24 cellular contexts compared by ENCODE assay signal in the genomic region with DNA sequence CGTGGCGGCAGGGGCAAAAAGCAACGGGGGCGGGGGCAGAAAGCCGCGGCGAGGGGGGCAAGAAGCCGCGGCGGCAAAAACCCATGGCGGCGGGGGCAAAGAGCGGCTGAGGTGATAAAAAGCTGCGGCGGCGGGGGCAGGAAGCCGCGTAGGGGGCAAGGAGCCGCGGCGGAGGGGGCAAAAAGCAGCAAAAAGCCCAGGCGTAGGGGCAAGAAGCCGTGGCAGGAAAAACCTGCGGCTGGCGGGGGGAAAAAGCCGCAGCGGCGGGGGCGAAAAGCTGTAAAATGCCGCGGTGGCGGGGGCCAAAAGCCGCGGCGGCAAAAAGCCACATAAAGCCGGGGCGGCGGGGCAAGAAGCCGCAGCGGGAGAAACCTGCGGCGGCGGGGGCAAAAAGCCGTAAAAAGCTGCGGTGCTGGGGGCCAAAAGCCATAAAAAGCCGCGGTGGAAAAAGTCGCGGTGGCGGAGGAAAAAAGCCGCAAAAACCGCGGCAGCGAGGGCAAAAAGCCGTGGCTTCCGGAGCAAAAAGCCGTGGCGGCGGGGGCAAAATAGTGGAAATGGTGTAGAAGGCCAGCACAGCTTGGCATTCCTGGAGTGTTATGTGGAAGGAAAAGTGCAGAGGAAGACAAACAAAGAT.
"Had no signal": no experiment of that assay in that cellular context is flagged by ENCODE, and none has a peak within 500 bp of the region (broad histone marks: within the 10 kb centered on the region; RNA-seq: fewer than 3 reads in every experiment).

No MANE protein-coding gene starts in this region.

- ATAC-seq: left cardiac atrium; left lobe of liver; lower lobe of right lung; natural killer cell treated with Interleukin-12 subunit alpha and Interleukin-12 subunit beta and Interleukin-15 and Interleukin-18, amount 100 ng/mL, for 72 hours; sciatic nerve; stimulated activated effector memory CD8-positive, alpha-beta T cell treated with anti-CD3 and anti-CD28 coated beads, Interleukin-12 subunit alpha, Interleukin-12 subunit beta, amount 100 ng/mL, for 72 hours; upper lobe of right lung had no signal

- H3K4me3 ChIP-seq: lower lobe of right lung, ovary, right atrium auricular region, skin epidermis, suprapubic skin, thoracic aorta, tibial artery, upper lobe of right lung, uterus had no signal

- H3K27ac ChIP-seq: lower lobe of right lung, ovary, right atrium auricular region, skin epidermis, suprapubic skin, thoracic aorta, tibial artery, upper lobe of right lung, uterus had no signal

- DNase-seq: hippocampal formation; kidney glomerular epithelial cell; left cardiac atrium; lower lobe of right lung; mammary epithelial cell; mesenchymal stem cell; naive B cell; ovary; stimulated activated CD4-positive, alpha-beta T cell treated with anti-CD3 and anti-CD28 coated beads, Interleukin-4, amount 100 ng/mL, for 24 hours; stimulated activated naive CD4-positive, alpha-beta T cell; tibial artery; trophoblast cell; upper lobe of right lung; uterus had no signal

- H3K4me3 Mint-ChIP-seq: naive B cell; natural killer cell treated with Interleukin-12 subunit alpha and Interleukin-12 subunit beta and Interleukin-15 and Interleukin-18, amount 100 ng/mL, for 72 hours; stimulated activated effector memory CD8-positive, alpha-beta T cell treated with anti-CD3 and anti-CD28 coated beads, Interleukin-12 subunit alpha, Interleukin-12 subunit beta, amount 100 ng/mL, for 72 hours; stimulated activated naive CD8-positive, alpha-beta T cell treated with anti-CD3 and anti-CD28 coated beads, Interleukin-15, Interleukin-2, amounts not matched to agents 100 ng/mL and 50 ng/mL, for 24 hours had no signal

- H3K27me3 Mint-ChIP-seq: naive B cell; natural killer cell treated with Interleukin-12 subunit alpha and Interleukin-12 subunit beta and Interleukin-15 and Interleukin-18, amount 100 ng/mL, for 72 hours; progenitor cell of endocrine pancreas had no signal

- H3K4me1 Mint-ChIP-seq: naive B cell; stimulated activated effector memory CD8-positive, alpha-beta T cell treated with anti-CD3 and anti-CD28 coated beads, Interleukin-12 subunit alpha, Interleukin-12 subunit beta, amount 100 ng/mL, for 72 hours had no signal

- H3K27me3 ChIP-seq: ovary, suprapubic skin, tibial artery, upper lobe of right lung, uterus had no signal

- H3K9me3 ChIP-seq: lower lobe of right lung, thoracic aorta, upper lobe of right lung had no signal

- H3K4me1 ChIP-seq: lower lobe of right lung, right atrium auricular region, suprapubic skin, tibial artery, upper lobe of right lung, uterus had no signal

- H3K36me3 Mint-ChIP-seq: stimulated activated effector memory CD8-positive, alpha-beta T cell treated with anti-CD3 and anti-CD28 coated beads, Interleukin-12 subunit alpha, Interleukin-12 subunit beta, amount 100 ng/mL, for 72 hours had no signal

- H3K36me3 ChIP-seq: lower lobe of right lung, ovary, right atrium auricular region, suprapubic skin, thoracic aorta, tibial artery, upper lobe of right lung, uterus had no signal

- H3K27ac Mint-ChIP-seq: naive B cell; natural killer cell treated with Interleukin-12 subunit alpha and Interleukin-12 subunit beta and Interleukin-15 and Interleukin-18, amount 100 ng/mL, for 72 hours; progenitor cell of endocrine pancreas; stimulated activated effector memory CD8-positive, alpha-beta T cell treated with anti-CD3 and anti-CD28 coated beads, Interleukin-12 subunit alpha, Interleukin-12 subunit beta, amount 100 ng/mL, for 72 hours; stimulated activated naive CD8-positive, alpha-beta T cell treated with anti-CD3 and anti-CD28 coated beads, Interleukin-15, Interleukin-2, amounts not matched to agents 100 ng/mL and 50 ng/mL, for 24 hours had no signal
